Comparison of ENCODE assay signal across 12 cellular contexts in the genomic region with DNA sequence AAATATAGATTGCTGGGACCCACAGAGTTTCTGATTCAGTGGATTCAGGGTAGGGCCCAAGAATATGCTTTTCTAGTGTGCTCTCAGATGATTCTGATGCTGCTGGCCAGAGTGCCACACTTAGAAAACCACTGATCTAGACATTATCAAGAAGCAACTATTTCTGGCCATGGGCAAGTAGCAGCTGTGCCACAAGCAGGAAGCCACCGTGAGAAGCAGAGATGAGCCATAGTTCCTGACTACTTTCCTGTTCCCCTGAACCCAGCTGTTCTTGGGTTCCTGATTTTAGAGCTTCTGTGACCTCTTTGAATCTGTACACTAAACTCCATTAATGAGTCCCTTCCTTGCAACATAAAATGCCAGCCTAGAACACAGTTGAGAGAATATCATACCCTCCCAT. TPM values are rescaled to one million over a fixed set of nuclear protein-coding genes. Genes with fewer than 3 reads are reported as not detected.
DNase-seq lines count a peak whose midpoint lies in the region; ATAC-seq and TF ChIP-seq lines count a peak whose summit lies in the region.
"Had no signal": no experiment of that assay in that cellular context is flagged by ENCODE, and none has a peak within 500 bp of the region (broad histone marks: within the 10 kb centered on the region; RNA-seq: fewer than 3 reads in every experiment).

No MANE protein-coding gene starts in this region.

- H3K9me3 Mint-ChIP-seq in activated CD4-positive, alpha-beta memory T cell treated with anti-CD3 and anti-CD28 coated beads, Interleukin-2, amount 10 ng/mL, durations not matched to agents 7 days and 5 days = no peaks in the 10 kb centered on the region
- H3K9me3 Mint-ChIP-seq: stimulated activated naive CD8-positive, alpha-beta T cell treated with anti-CD3 and anti-CD28 coated beads, Interleukin-15, Interleukin-2, amounts not matched to agents 100 ng/mL and 50 ng/mL, for 24 hours had no signal

- H3K4me3 ChIP-seq in heart left ventricle (no peak overlapping the region), left ventricle myocardium inferior (no peak overlapping the region), SJCRH30 (no peak overlapping the region), thyroid gland (replicated peaks in 1 of 3) (no peak overlapping the region)

- H3K27ac ChIP-seq in heart left ventricle (peak overlapping the region in 1 of 12 donors; percentile 45), left ventricle myocardium inferior (replicated peaks) (no peak overlapping the region), SJCRH30 (no peak overlapping the region), thyroid gland (no peak overlapping the region)

- no peaks in the 10 kb centered on the region for H3K36me3 ChIP-seq in heart left ventricle
- no peaks in the 10 kb centered on the region for H3K36me3 ChIP-seq in left ventricle myocardium inferior
- no peaks in the 10 kb centered on the region for H3K36me3 ChIP-seq in SJCRH30
- H3K36me3 ChIP-seq in thyroid gland = no peaks in the 10 kb centered on the region

- H3K4me1 ChIP-seq in heart left ventricle (peaks cover 0 to 17% (median 0%) of the 10 kb centered on the region in 12 donors), left ventricle myocardium inferior (no peaks in the 10 kb centered on the region), SJCRH30 (no peaks in the 10 kb centered on the region), thyroid gland (no peaks in the 10 kb centered on the region)

- TF ChIP-seq CTCF in heart left ventricle (IDR thresholded peaks at IDR 0.05) (no peak), left ventricle myocardium inferior (IDR thresholded peaks at IDR 0.05; ENCODE audit: borderline replicate concordance) (no peak), thyroid gland (IDR thresholded peaks at IDR 0.05) (no peak)

- POLR2A ChIA-PET in activated CD4-positive, alpha-beta memory T cell treated with anti-CD3 and anti-CD28 coated beads, Interleukin-2, amount 10 ng/mL, durations not matched to agents 7 days and 5 days (lab: Charles Lee) = no interaction called here

- DNase-seq in heart left ventricle = peak in 3 of 5 donors; percentile 8 to 39 (median 20)
- no peak for DNase-seq in left ventricle myocardium inferior
- peak; percentile 20 to 47 for DNase-seq in SJCRH30
- DNase-seq in thyroid gland = peak; percentile 23 to 25
- DNase-seq in activated CD4-positive, alpha-beta memory T cell treated with anti-CD3 and anti-CD28 coated beads, Interleukin-2, amount 10 ng/mL, durations not matched to agents 7 days and 5 days = no peak
- no peak for DNase-seq in NCI-H2081 treated with DMSO at 0.1 percent for 48 hours (lab: John Stamatoyannopoulos, UW)
- DNase-seq in activated effector memory CD4-positive, alpha-beta T cell treated with Interleukin-2 at 50 U/mL for 16 hours = no peak
- DNase-seq: occipital lobe had no signal

- H3K27ac Mint-ChIP-seq in activated CD4-positive, alpha-beta memory T cell treated with anti-CD3 and anti-CD28 coated beads, Interleukin-2, amount 10 ng/mL, durations not matched to agents 7 days and 5 days = no peak overlapping the region
- H3K27ac Mint-ChIP-seq: stimulated activated naive CD8-positive, alpha-beta T cell treated with anti-CD3 and anti-CD28 coated beads, Interleukin-15, Interleukin-2, amounts not matched to agents 100 ng/mL and 50 ng/mL, for 24 hours had no signal

- peaks cover 7% of the 10 kb centered on the region for H3K4me1 Mint-ChIP-seq in activated CD4-positive, alpha-beta memory T cell treated with anti-CD3 and anti-CD28 coated beads, Interleukin-2, amount 10 ng/mL, durations not matched to agents 7 days and 5 days

- peaks cover 18% of the 10 kb centered on the region for H3K27me3 Mint-ChIP-seq in activated CD4-positive, alpha-beta memory T cell treated with anti-CD3 and anti-CD28 coated beads, Interleukin-2, amount 10 ng/mL, durations not matched to agents 7 days and 5 days
- H3K27me3 Mint-ChIP-seq: stimulated activated naive CD8-positive, alpha-beta T cell treated with anti-CD3 and anti-CD28 coated beads, Interleukin-15, Interleukin-2, amounts not matched to agents 100 ng/mL and 50 ng/mL, for 24 hours had no signal

- CTCF ChIA-PET in activated CD4-positive, alpha-beta memory T cell treated with anti-CD3 and anti-CD28 coated beads, Interleukin-2, amount 10 ng/mL, durations not matched to agents 7 days and 5 days (lab: Charles Lee) = interaction anchor here (1.2 kb wide), 1 partner anchor 118 kb away, joined by 3 read pairs; no protein-coding TSS in a partner anchor

- no peak for TF ChIP-seq POLR2A in heart left ventricle (IDR thresholded peaks at IDR 0.05)
- TF ChIP-seq POLR2A in thyroid gland (IDR thresholded peaks at IDR 0.05) = no peak

- H3K36me3 Mint-ChIP-seq in activated CD4-positive, alpha-beta memory T cell treated with anti-CD3 and anti-CD28 coated beads, Interleukin-2, amount 10 ng/mL, durations not matched to agents 7 days and 5 days (ENCODE audit: low read depth) = no peaks in the 10 kb centered on the region

- WGBS in heart left ventricle, 4 donors = 0 to 21% (median 12%) methylated on average over 1 of the region's 1 CpG
- WGBS in thyroid gland, 2 donors = 5 to 40% methylated on average over 1 of the region's 1 CpG

- no peak overlapping the region for H3K4me3 Mint-ChIP-seq in activated CD4-positive, alpha-beta memory T cell treated with anti-CD3 and anti-CD28 coated beads, Interleukin-2, amount 10 ng/mL, durations not matched to agents 7 days and 5 days
- H3K4me3 Mint-ChIP-seq: stimulated activated naive CD8-positive, alpha-beta T cell treated with anti-CD3 and anti-CD28 coated beads, Interleukin-15, Interleukin-2, amounts not matched to agents 100 ng/mL and 50 ng/mL, for 24 hours had no signal

- ATAC-seq in heart left ventricle (peak in 2 of 4 donors; percentile 41 to 68), HG03108 (IDR thresholded peaks at IDR 0.05; ENCODE audit: unreplicated experiment) (peak; percentile 89)
- ATAC-seq: Panc1 had no signal

- H3K27me3 ChIP-seq in heart left ventricle (no peaks in the 10 kb centered on the region), left ventricle myocardium inferior (ENCODE audit: low read depth) (peaks cover 4% of the 10 kb centered on the region), SJCRH30 (no peaks in the 10 kb centered on the region), thyroid gland (no peaks in the 10 kb centered on the region)

- H3K9me3 ChIP-seq in heart left ventricle (no peaks in the 10 kb centered on the region), left ventricle myocardium inferior (replicated peaks) (no peaks in the 10 kb centered on the region), SJCRH30 (replicated peaks) (no peaks in the 10 kb centered on the region), thyroid gland (no peaks in the 10 kb centered on the region)

- intact Hi-C loops in heart left ventricle (cut with DNase I) (no loop called here), left ventricle myocardium inferior (cut with micrococcal nuclease) (no loop called here), thyroid gland (cut with DNase I) (no loop called here)

RNA-seq across cellular contexts. Expression of gene PIK3AP1, which starts 38.1 kb away (rescaled TPM):
- total RNA-seq in heart left ventricle (10 to 100 TPM in 2 of 9 donors, 1 to 10 TPM in 7; 1.4 to 37.9 (median 6.1) TPM), left ventricle myocardium inferior (5.4 TPM), thyroid gland (10 to 100 TPM in 3 of 4 donors, 1 to 10 TPM in 1; 8.6 to 13.9 (median 12.0) TPM)
- polyA plus RNA-seq in heart left ventricle = 1 to 10 TPM; 1.3 to 1.8 TPM
- total RNA-seq in SJCRH30 (2014; rRNA removed; shearing (Covaris generic)) = 5.6 and 7.1 TPM in 2 replicates
- 1 to 10 TPM; 5.7 to 6.6 TPM for total RNA-seq in activated CD4-positive, alpha-beta memory T cell treated with anti-CD3 and anti-CD28 coated beads, Interleukin-2, amount 10 ng/mL, durations not matched to agents 7 days and 5 days
- total RNA-seq: fibroblast of villous mesenchyme had no signal

Comparison
In these comparisons a context has a peak if more than half of its experiments do, and no peak if none do; other contexts are left out.
1. DNase-seq: peak in heart left ventricle (3 of 5), SJCRH30 (2 of 2) and thyroid gland (2 of 2); none in left ventricle myocardium inferior (single experiment), activated CD4-positive, alpha-beta memory T cell treated with anti-CD3 and anti-CD28 coated beads, Interleukin-2, amount 10 ng/mL, durations not matched to agents 7 days and 5 days (single experiment), NCI-H2081 treated with DMSO at 0.1 percent for 48 hours (single experiment) and activated effector memory CD4-positive, alpha-beta T cell treated with Interleukin-2 at 50 U/mL for 16 hours (single experiment).